Comparison of ENCODE assay signal across 8 cellular contexts in the genomic region with DNA sequence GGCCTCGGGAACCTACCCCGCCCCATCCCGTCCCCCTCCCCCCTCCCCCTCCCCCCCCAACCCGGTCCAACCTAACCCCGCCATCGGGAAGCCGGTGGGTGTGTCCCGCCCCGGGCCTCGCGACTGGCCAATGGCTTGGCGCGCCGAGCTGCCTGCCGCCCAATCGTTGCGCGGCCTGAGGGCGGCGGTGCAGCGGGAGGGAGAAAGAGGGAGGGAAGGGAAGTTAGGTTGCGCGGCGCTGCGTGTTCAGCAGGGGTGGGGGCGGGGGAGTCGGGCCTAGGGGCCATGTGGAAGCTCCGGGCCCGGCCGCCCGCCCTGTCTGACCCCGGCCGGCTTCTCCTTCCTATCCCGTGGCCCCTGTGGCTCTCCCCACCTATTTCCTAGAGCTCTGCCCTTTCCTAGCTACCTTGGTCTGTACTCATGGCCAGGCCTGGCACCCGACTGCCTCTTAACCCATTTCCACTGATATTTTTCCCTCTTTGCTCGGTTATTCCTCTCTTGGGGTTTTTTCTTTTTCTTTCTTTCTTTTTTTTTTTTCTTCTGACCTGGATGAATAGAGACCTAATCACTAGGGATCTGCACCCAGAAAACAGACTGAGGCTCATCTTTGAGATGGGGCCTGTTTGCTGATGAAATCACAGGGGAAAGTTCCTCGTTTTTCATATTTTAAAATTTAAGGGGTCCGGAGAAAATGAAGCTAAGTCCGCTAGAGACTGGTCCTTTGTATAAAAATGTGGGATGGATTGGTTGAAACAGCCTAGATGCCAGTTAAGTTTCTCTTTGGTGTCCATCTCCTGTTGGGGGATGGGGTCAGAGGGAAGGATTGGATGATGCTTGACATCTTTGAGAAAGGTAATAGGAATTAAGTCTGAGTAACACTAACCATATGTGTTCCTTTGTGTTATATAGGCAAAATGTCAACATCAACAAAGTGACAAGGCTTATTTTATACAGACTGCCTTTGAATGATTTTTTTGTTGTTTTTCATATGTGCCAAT. TPM values are rescaled to one million over a fixed set of nuclear protein-coding genes. Genes with fewer than 3 reads are reported as not detected.
A peak's percentile ranks its signal among the peaks of the same experiment; 100 is the strongest.
DNase-seq lines count a peak whose midpoint lies in the region; ATAC-seq and TF ChIP-seq lines count a peak whose summit lies in the region.

No MANE protein-coding gene starts in this region.

- no peak for TF ChIP-seq POLR2A in testis (IDR thresholded peaks at IDR 0.05)

- H3K36me3 ChIP-seq in osteoblast (ENCODE audit: insufficient read depth, low read length), result peaks cover 46% of the 10 kb centered on the region
- H3K36me3 ChIP-seq in testis (ENCODE audit: low read depth, missing control alignments), result no peaks in the 10 kb centered on the region

- peak overlapping the region; percentile 77 for H3K27ac Mint-ChIP-seq in HFFc6
- peak overlapping the region; percentile 99 for H3K27ac Mint-ChIP-seq in activated naive CD8-positive, alpha-beta T cell

- H3K4me3 Mint-ChIP-seq in HFFc6, result peak overlapping the region; percentile 98
- peak overlapping the region; percentile 99 for H3K4me3 Mint-ChIP-seq in activated naive CD8-positive, alpha-beta T cell

- no peaks in the 10 kb centered on the region for H3K9me3 ChIP-seq in osteoblast (ENCODE audit: low read depth, low read length)
- no peaks in the 10 kb centered on the region for H3K9me3 ChIP-seq in testis

- H3K4me1 Mint-ChIP-seq in HFFc6 (ENCODE audit: low read depth), result peaks cover 56% of the 10 kb centered on the region
- peaks cover 65% of the 10 kb centered on the region for H3K4me1 Mint-ChIP-seq in activated naive CD8-positive, alpha-beta T cell (ENCODE audit: low read depth)

- DNase-seq in GDM1 (lab: John Stamatoyannopoulos, UW) (peak; percentile 97), HFFc6 (peak; percentile 97), NCI-H1092 (lab: John Stamatoyannopoulos, UW) (peak; percentile 93), head of caudate nucleus (peak; percentile 83 to 98 (median 96)), osteoblast (ENCODE audit: insufficient read length, low spot score, missing footprints) (peak; percentile 95), testis (peak; percentile 96)

- TF ChIP-seq CTCF in HFFc6 (IDR thresholded peaks at IDR 0.05) (no peak), osteoblast (IDR thresholded peaks at IDR 0.05; ENCODE audit: extremely low read depth, low read depth, low read length) (no peak), testis (IDR thresholded peaks at IDR 0.05) (no peak)

- H3K4me1 ChIP-seq in osteoblast (ENCODE audit: insufficient read depth, low read length) (peaks cover 26% of the 10 kb centered on the region), testis (peaks cover 18% of the 10 kb centered on the region)

- peaks cover 46% of the 10 kb centered on the region for H4K20me1 ChIP-seq in osteoblast (ENCODE audit: insufficient read depth, low read length)

- intact Hi-C loops in head of caudate nucleus (cut with DNase I), result no loop called here
- intact Hi-C loops in testis (cut with DNase I; ENCODE audit: low total_unique reads), result no loop called here

- H3K79me2 ChIP-seq in osteoblast (ENCODE audit: insufficient read depth, low read length), result peaks cover 58% of the 10 kb centered on the region

- peak overlapping the region; percentile 84 for H3K4me3 ChIP-seq in osteoblast (ENCODE audit: insufficient read depth, low read length)
- H3K4me3 ChIP-seq in testis, result peak overlapping the region; percentile 97 to 98

- H3K4me2 ChIP-seq in osteoblast (ENCODE audit: insufficient read depth, low read length), result peak overlapping the region; percentile 91

- peaks cover 41% of the 10 kb centered on the region for H3K36me3 Mint-ChIP-seq in HFFc6 (ENCODE audit: low read depth)
- H3K36me3 Mint-ChIP-seq in activated naive CD8-positive, alpha-beta T cell, result peaks cover 27% of the 10 kb centered on the region

- peaks cover 5% of the 10 kb centered on the region; the same call in 1 of the 2 replicates for H3K27me3 Mint-ChIP-seq in HFFc6 (ENCODE audit: insufficient read depth)
- H3K27me3 Mint-ChIP-seq in activated naive CD8-positive, alpha-beta T cell, result no peaks in the 10 kb centered on the region

- no peaks in the 10 kb centered on the region for H3K27me3 ChIP-seq in osteoblast (ENCODE audit: insufficient read depth, low read length)
- no peaks in the 10 kb centered on the region for H3K27me3 ChIP-seq in testis

- no peaks in the 10 kb centered on the region for H3K9me3 Mint-ChIP-seq in HFFc6
- no peaks in the 10 kb centered on the region for H3K9me3 Mint-ChIP-seq in activated naive CD8-positive, alpha-beta T cell (ENCODE audit: low read depth)

- H2AFZ ChIP-seq in osteoblast (ENCODE audit: low read length), result peak overlapping the region; percentile 25

- H3K27ac ChIP-seq in osteoblast (ENCODE audit: low read depth, low read length), result peak overlapping the region; percentile 66
- peak overlapping the region; percentile 83 to 95 for H3K27ac ChIP-seq in testis

- peak; percentile 76 for ATAC-seq in SK-N-SH treated with all-trans-retinoic acid at 6 μM for 48 hours

- WGBS in testis, 2 donors, result 1 to 2% methylated on average over 12 to 34 of the region's 39 CpGs

TF ChIP-seq in SK-N-SH treated with all-trans-retinoic acid at 6 μM for 48 hours, 23 proteins besides CTCF, POLR2A, EP300 and RAD21:
- no peak for TF ChIP-seq ISL1 (CRISPR knock-in tag; IDR thresholded peaks at IDR 0.05)
- no peak for TF ChIP-seq TOX (CRISPR knock-in tag; IDR thresholded peaks at IDR 0.05; ENCODE audit: borderline replicate concordance)
- no peak for TF ChIP-seq ZFP3 (CRISPR knock-in tag; IDR thresholded peaks at IDR 0.05)
- TF ChIP-seq, protein P1, sequence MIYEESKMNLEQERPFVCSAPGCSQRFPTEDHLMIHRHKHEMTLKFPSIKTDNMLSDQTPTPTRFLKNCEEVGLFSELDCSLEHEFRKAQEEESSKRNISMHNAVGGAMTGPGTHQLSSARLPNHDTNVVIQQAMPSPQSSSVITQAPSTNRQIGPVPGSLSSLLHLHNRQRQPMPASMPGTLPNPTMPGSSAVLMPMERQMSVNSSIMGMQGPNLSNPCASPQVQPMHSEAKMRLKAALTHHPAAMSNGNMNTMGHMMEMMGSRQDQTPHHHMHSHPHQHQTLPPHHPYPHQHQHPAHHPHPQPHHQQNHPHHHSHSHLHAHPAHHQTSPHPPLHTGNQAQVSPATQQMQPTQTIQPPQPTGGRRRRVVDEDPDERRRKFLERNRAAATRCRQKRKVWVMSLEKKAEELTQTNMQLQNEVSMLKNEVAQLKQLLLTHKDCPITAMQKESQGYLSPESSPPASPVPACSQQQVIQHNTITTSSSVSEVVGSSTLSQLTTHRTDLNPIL (CRISPR knock-in tag; IDR thresholded peaks at IDR 0.05; ENCODE audit: low read depth), result no peak
- TF ChIP-seq, protein P2, sequence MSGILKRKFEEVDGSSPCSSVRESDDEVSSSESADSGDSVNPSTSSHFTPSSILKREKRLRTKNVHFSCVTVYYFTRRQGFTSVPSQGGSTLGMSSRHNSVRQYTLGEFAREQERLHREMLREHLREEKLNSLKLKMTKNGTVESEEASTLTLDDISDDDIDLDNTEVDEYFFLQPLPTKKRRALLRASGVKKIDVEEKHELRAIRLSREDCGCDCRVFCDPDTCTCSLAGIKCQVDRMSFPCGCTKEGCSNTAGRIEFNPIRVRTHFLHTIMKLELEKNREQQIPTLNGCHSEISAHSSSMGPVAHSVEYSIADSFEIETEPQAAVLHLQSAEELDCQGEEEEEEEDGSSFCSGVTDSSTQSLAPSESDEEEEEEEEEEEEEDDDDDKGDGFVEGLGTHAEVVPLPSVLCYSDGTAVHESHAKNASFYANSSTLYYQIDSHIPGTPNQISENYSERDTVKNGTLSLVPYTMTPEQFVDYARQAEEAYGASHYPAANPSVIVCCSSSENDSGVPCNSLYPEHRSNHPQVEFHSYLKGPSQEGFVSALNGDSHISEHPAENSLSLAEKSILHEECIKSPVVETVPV (CRISPR knock-in tag; IDR thresholded peaks at IDR 0.05), result no peak
- TF ChIP-seq ZFP30 (CRISPR knock-in tag; IDR thresholded peaks at IDR 0.05), result no peak
- TF ChIP-seq GLIS3 (CRISPR knock-in tag; IDR thresholded peaks at IDR 0.05), result no peak
- TF ChIP-seq CSDC2 (CRISPR knock-in tag; IDR thresholded peaks at IDR 0.05), result no peak
- no peak for TF ChIP-seq TCF4 (CRISPR knock-in tag; IDR thresholded peaks at IDR 0.05; ENCODE audit: borderline replicate concordance)
- TF ChIP-seq ARNTL (CRISPR knock-in tag; IDR thresholded peaks at IDR 0.05; ENCODE audit: borderline replicate concordance, low read depth), result no peak
- TF ChIP-seq PPARA (CRISPR knock-in tag; IDR thresholded peaks at IDR 0.05; ENCODE audit: borderline replicate concordance), result no peak
- TF ChIP-seq BACH2 (CRISPR knock-in tag; IDR thresholded peaks at IDR 0.05; ENCODE audit: borderline replicate concordance), result no peak
- TF ChIP-seq, protein P3, sequence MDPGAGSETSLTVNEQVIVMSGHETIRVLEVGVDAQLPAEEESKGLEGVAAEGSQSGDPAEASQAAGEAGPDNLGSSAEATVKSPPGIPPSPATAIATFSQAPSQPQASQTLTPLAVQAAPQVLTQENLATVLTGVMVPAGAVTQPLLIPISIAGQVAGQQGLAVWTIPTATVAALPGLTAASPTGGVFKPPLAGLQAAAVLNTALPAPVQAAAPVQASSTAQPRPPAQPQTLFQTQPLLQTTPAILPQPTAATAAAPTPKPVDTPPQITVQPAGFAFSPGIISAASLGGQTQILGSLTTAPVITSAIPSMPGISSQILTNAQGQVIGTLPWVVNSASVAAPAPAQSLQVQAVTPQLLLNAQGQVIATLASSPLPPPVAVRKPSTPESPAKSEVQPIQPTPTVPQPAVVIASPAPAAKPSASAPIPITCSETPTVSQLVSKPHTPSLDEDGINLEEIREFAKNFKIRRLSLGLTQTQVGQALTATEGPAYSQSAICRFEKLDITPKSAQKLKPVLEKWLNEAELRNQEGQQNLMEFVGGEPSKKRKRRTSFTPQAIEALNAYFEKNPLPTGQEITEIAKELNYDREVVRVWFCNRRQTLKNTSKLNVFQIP (CRISPR knock-in tag; IDR thresholded peaks at IDR 0.05; ENCODE audit: borderline replicate concordance, low read depth), result no peak

RNA-seq across cellular contexts. Expression of a gene that starts 1.1 kb away (rescaled TPM):
- total RNA-seq in HFFc6 (2021; fragmentation: NEBNext Ultra II Directional; extraction: Animal tissue kit (Norgen Biotek cat#: 25700)), result 100 to 1,000 TPM; 439 to 580 (median 549) TPM
- 331 and 351 TPM in 2 replicates for total RNA-seq in osteoblast
- 100 to 1,000 TPM; 262 to 299 TPM for total RNA-seq in testis
- 391 TPM for polyA plus RNA-seq in testis (ENCODE audit: insufficient read depth, low read depth, low replicate concordance)

RNA-seq across cellular contexts. Expression of a gene that starts 43.1 kb away (rescaled TPM):
- total RNA-seq in HFFc6 (2021; fragmentation: NEBNext Ultra II Directional; extraction: Animal tissue kit (Norgen Biotek cat#: 25700)), result 1 to 10 TPM; 6.6 to 8.3 (median 7.7) TPM
- total RNA-seq in osteoblast (11.8 and 11.9 TPM in 2 replicates), testis (10 to 100 TPM; 23.3 TPM)
- 21.9 TPM for polyA plus RNA-seq in testis (ENCODE audit: insufficient read depth, low read depth, low replicate concordance)

Comparison
In these comparisons a context has a peak if more than half of its experiments do, and no peak if none do; other contexts are left out.
1. Peak in every context shown above with its lines: DNase-seq, ATAC-seq, H3K4me3 ChIP-seq and H3K27ac ChIP-seq.